In the genomic region with DNA sequence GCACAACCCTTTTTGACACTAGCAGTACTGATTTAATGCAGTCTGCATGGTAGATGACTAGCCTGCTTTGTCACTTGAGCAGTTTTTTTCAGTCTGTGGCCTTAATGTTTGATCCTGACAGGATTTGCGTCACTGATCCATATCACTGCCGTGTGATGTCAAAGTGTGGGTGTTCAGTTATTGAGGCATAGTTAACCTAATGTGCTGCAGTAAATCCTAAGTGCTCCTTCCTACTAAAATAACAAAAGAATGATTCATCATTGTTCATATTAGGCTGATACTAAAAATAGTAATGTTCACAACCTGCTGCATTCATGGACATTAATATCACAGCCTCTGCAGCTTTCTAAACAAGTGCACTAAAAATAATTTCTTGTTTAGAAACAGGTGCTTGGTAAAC, we compare ENCODE assay signal across 9 cellular contexts.
A peak's percentile ranks its signal among the peaks of the same experiment; 100 is the strongest.
DNase-seq lines count a peak whose midpoint lies in the region; ATAC-seq and TF ChIP-seq lines count a peak whose summit lies in the region.
"Had no signal": no experiment of that assay in that cellular context is flagged by ENCODE, and none has a peak within 500 bp of the region (broad histone marks: within the 10 kb centered on the region; RNA-seq: fewer than 3 reads in every experiment).

No MANE protein-coding gene starts in this region.

- TF ChIP-seq POLR2A in lower leg skin (IDR thresholded peaks at IDR 0.05), result no peak

- 29 to 30% methylated on average over 2 of the region's 2 CpGs for whole genome bisulfite sequencing in lower leg skin, 2 donors

- intact Hi-C loops in lower leg skin (cut with DNase I; ENCODE audit: low total_unique reads), result no loop called here

- no peak for ATAC-seq in HG03108 (IDR thresholded peaks at IDR 0.05; ENCODE audit: unreplicated experiment)

- DNase-seq in EH (ENCODE audit: low read depth) (peak; percentile 96), SHP77 (lab: John Stamatoyannopoulos, UW) (peak; percentile 6 to 27), fibroblast of the conjunctiva (ENCODE audit: low read depth) (peak; percentile 57), renal cortical epithelial cell (ENCODE audit: low read depth) (peak; percentile 94), GM10266 (ENCODE audit: extremely low spot score) (no peak), lower leg skin (ENCODE audit: low spot score in 2 of 2) (no peak), NK-92 (lab: John Stamatoyannopoulos, UW; ENCODE audit: unreplicated experiment) (no peak)

- no peak overlapping the region for H3K4me3 ChIP-seq in lower leg skin (ENCODE audit: low read depth, poor library complexity, severe bottlenecking)
- H3K4me3 ChIP-seq: SJCRH30 had no signal

- TF ChIP-seq CTCF in GM10266 (IDR thresholded peaks at IDR 0.05; ENCODE audit: control insufficient read depth, insufficient read depth, low read depth, missing control alignments), result no peak
- TF ChIP-seq CTCF in lower leg skin (IDR thresholded peaks at IDR 0.05), result no peak

Comparison
In these comparisons a context has a peak if more than half of its experiments do, and no peak if none do; other contexts are left out.
1. DNase-seq: peak in EH (single experiment), SHP77 (2 of 2), fibroblast of the conjunctiva (single experiment) and renal cortical epithelial cell (single experiment); none in GM10266 (single experiment), lower leg skin (0 of 2) and NK-92 (single experiment).